ENCODE assay signal across 9 cellular contexts in the genomic region with DNA sequence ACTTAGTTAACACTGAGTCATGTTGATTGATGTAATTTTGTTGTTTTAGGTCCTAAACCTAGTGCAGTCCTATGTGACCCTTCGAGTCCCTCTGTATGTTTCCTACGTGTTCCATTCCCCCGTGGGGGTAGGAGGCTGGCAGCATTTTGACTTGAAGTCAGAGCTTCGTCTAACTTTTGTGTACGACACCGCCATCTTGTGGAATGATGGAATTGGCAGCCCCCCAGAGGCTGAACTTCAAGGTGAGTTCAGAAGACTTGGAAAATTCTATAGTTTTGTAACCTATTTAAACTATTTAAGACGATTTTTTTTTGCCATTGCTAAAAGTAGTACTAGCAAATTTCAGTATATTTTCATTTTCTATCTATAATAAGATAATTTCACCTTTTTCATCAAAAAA.
DNase-seq lines count a peak whose midpoint lies in the region; ATAC-seq, FAIRE-seq and TF ChIP-seq lines count a peak whose summit lies in the region.
"Had no signal": no experiment of that assay in that cellular context is flagged by ENCODE, and none has a peak within 500 bp of the region (broad histone marks: within the 10 kb centered on the region; RNA-seq: fewer than 3 reads in every experiment).

No MANE protein-coding gene starts in this region.

- peaks cover 0 to 28% (median 18%) of the 10 kb centered on the region in 3 donors for H3K4me1 ChIP-seq in pancreas

- H3K36me3 ChIP-seq in pancreas: peaks cover 0 to 10% (median 0%) of the 10 kb centered on the region in 3 donors

- no peaks in the 10 kb centered on the region for H3K9me3 ChIP-seq in pancreas

- peak; percentile 48 for TF ChIP-seq CTCF in LNCaP clone FGC (IDR thresholded peaks at IDR 0.05; ENCODE audit: control insufficient read depth, extremely low read depth, insufficient read depth)
- TF ChIP-seq CTCF in fibroblast of mammary gland (conservative IDR thresholded peaks at IDR 0.05; ENCODE audit: control insufficient read depth, insufficient read depth, low read depth, low read length): peak; percentile 49
- TF ChIP-seq CTCF in pancreas (IDR thresholded peaks at IDR 0.05): peak in 2 of 4 donors; percentile 12 to 15

- no peak for FAIRE-seq in pancreas (lab: Jason Lieb, UNC)
- FAIRE-seq: TTC549 had no signal

- ATAC-seq in GM19395 (IDR thresholded peaks at IDR 0.05; ENCODE audit: unreplicated experiment) (peak; percentile 78), pancreas (peak in 1 of 4 donors; percentile 50)

- no peak overlapping the region for H3K27ac ChIP-seq in pancreas

- H3K4me3 ChIP-seq in LNCaP clone FGC (ENCODE audit: low read depth, low read length): no peak overlapping the region
- H3K4me3 ChIP-seq in fibroblast of mammary gland (ENCODE audit: control insufficient read depth, low read depth, low read length): no peak overlapping the region
- no peak overlapping the region for H3K4me3 ChIP-seq in pancreas

- DNase-seq in COLO829 (ENCODE audit: low spot score): peak; percentile 35
- DNase-seq in LNCaP clone FGC (ENCODE audit: low read depth): no peak
- peak; percentile 9 to 11 for DNase-seq in activated CD4-positive, alpha-beta T cell treated with anti-CD3 and anti-CD28 coated beads for 4 hours
- peak; percentile 43 for DNase-seq in fibroblast of mammary gland (ENCODE audit: low read depth)
- DNase-seq in pancreas: peak in 5 of 6 donors; percentile 12 to 59 (median 23)
- no peak for DNase-seq in SKM-1 treated with dmso at 0.1 percent for 144 hours (lab: John Stamatoyannopoulos, UW; ENCODE audit: unreplicated experiment)
- DNase-seq in NCI-H2171 treated with DMSO at 0.1 percent for 48 hours (lab: John Stamatoyannopoulos, UW): no peak

- no peaks in the 10 kb centered on the region for H3K27me3 ChIP-seq in pancreas

- 48 to 73% methylated on average over 7 of the region's 7 CpGs for WGBS in pancreas, 2 donors

- intact Hi-C loops in pancreas (cut with DNase I): no loop called here

Comparison
In these comparisons a context has a peak if more than half of its experiments do, and no peak if none do; other contexts are left out.
1. DNase-seq: peak in COLO829 (single experiment), activated CD4-positive, alpha-beta T cell treated with anti-CD3 and anti-CD28 coated beads for 4 hours (2 of 2), fibroblast of mammary gland (single experiment) and pancreas (5 of 6); none in LNCaP clone FGC (single experiment), SKM-1 treated with dmso at 0.1 percent for 144 hours (single experiment) and NCI-H2171 treated with DMSO at 0.1 percent for 48 hours (single experiment).